19 cellular contexts compared by ENCODE assay signal in genomic region chr10:43998021-43998809, GRCh38.
A peak's percentile ranks its signal among the peaks of the same experiment; 100 is the strongest.
DNase-seq lines count a peak whose midpoint lies in the region; ATAC-seq, FAIRE-seq and TF ChIP-seq lines count a peak whose summit lies in the region.
"Had no signal": no experiment of that assay in that cellular context is flagged by ENCODE, and none has a peak within 500 bp of the region (broad histone marks: within the 10 kb centered on the region; RNA-seq: fewer than 3 reads in every experiment).

No MANE protein-coding gene starts in this region.

- peak overlapping the region; percentile 9 for H3K18ac ChIP-seq in neuronal stem cell (ENCODE audit: low read length)

- DNase-seq in EL (peak; percentile 47), SK-N-DZ (ENCODE audit: low spot score) (peak; percentile 49), fibroblast of pulmonary artery (ENCODE audit: low read depth) (peak; percentile 50), neuronal stem cell (ENCODE audit: low spot score) (no peak), globus pallidus (ENCODE audit: low spot score) (no peak), NCI-H128 (lab: John Stamatoyannopoulos, UW; ENCODE audit: unreplicated experiment) (no peak), small intestine (no peak)
- DNase-seq: activated CD4-positive, alpha-beta memory T cell treated with anti-CD3 and anti-CD28 coated beads for 36 hours; activated T-cell treated with anti-CD3 and anti-CD28 coated beads, Interleukin-2, amount 50 U/mL, for 72 hours; colonic mucosa; lower lobe of right lung; NCI-H1436; stimulated activated naive CD4-positive, alpha-beta T cell had no signal

- H3K4ac ChIP-seq in neuronal stem cell (ENCODE audit: low read length) = no peak overlapping the region

- H3K23ac ChIP-seq in neuronal stem cell (ENCODE audit: low read depth, low read length, poor library complexity) = no peak overlapping the region

- no peak overlapping the region for H3K9ac ChIP-seq in neuronal stem cell (ENCODE audit: low read depth, low read length, poor library complexity)

- H3K79me1 ChIP-seq in neuronal stem cell (ENCODE audit: low read depth, low read length) = no peaks in the 10 kb centered on the region

- no peak overlapping the region for H3K14ac ChIP-seq in neuronal stem cell (ENCODE audit: low read length)

- no peak overlapping the region for H2BK120ac ChIP-seq in neuronal stem cell (ENCODE audit: low read depth, low read length)

- no peak overlapping the region for H2BK5ac ChIP-seq in neuronal stem cell (ENCODE audit: low read length)

- no peak for TF ChIP-seq CTCF in fibroblast of pulmonary artery (IDR thresholded peaks at IDR 0.05; ENCODE audit: low read length, missing control alignments)

- H3K4me2 ChIP-seq in neuronal stem cell (ENCODE audit: insufficient read depth, low read length, poor library complexity, severe bottlenecking) = no peak overlapping the region
- H3K4me2 ChIP-seq: smooth muscle cell had no signal

- no peak overlapping the region for H4K8ac ChIP-seq in neuronal stem cell (ENCODE audit: low read depth, low read length)

- H3K4me1 ChIP-seq in neuronal stem cell (ENCODE audit: control insufficient read depth in 2 of 2, insufficient read depth in 1 of 2, low read depth in 1 of 2, low read length in 2 of 2) = peaks cover 0 to 6% of the 10 kb centered on the region in 2 donors
- peaks cover 0 to 2% of the 10 kb centered on the region in 2 donors for H3K4me1 ChIP-seq in small intestine (ENCODE audit: control insufficient read depth in 2 of 2, insufficient read depth in 1 of 2, low read depth in 1 of 2, low read length in 1 of 2)
- H3K4me1 ChIP-seq: colonic mucosa, HAP-1, vagina had no signal

- H3K4me3 ChIP-seq in fibroblast of pulmonary artery (replicated peaks; ENCODE audit: low read depth, low read length) (no peak overlapping the region), neuronal stem cell (ENCODE audit: low read length in 2 of 2) (no peak overlapping the region), small intestine (ENCODE audit: low read depth in 1 of 2, low read length in 2 of 2) (no peak overlapping the region)
- H3K4me3 ChIP-seq: adrenal gland, colonic mucosa, HAP-1, lower lobe of right lung, smooth muscle cell, vagina had no signal

- H2AFZ ChIP-seq in neuronal stem cell (ENCODE audit: low read length) = no peak overlapping the region

- H3K27me3 ChIP-seq in neuronal stem cell (ENCODE audit: control insufficient read depth in 3 of 3, insufficient read depth in 3 of 3, low read depth in 1 of 3, low read length in 3 of 3) = no peaks in the 10 kb centered on the region
- no peaks in the 10 kb centered on the region for H3K27me3 ChIP-seq in small intestine (ENCODE audit: control insufficient read depth in 2 of 2, insufficient read depth in 2 of 2, low read length in 2 of 2)
- H3K27me3 ChIP-seq: adrenal gland, colonic mucosa, vagina had no signal

- no CpG with 5 or more reads among the region's 4 CpGs for WGBS in neuronal stem cell (ENCODE audit: extremely low coverage in 2 of 2, insufficient read length in 2 of 2, insufficient replicate concordance in 1 of 2), 2 donors
- 63 to 83% (median 72%) methylated on average over 4 of the region's 4 CpGs for WGBS in small intestine, 3 donors

- no peak overlapping the region for H2BK15ac ChIP-seq in neuronal stem cell (ENCODE audit: low read length)

- H3K9me3 ChIP-seq in neuronal stem cell (replicated peaks in 1 of 2; ENCODE audit: control insufficient read depth in 2 of 2, insufficient read depth in 1 of 2, low read depth in 1 of 2, low read length in 2 of 2) (peaks cover 0 to 2% of the 10 kb centered on the region in 2 donors), small intestine (ENCODE audit: control insufficient read depth, low read depth) (no peaks in the 10 kb centered on the region)
- H3K9me3 ChIP-seq: adrenal gland, colonic mucosa, HAP-1, lower lobe of right lung, vagina had no signal

- ATAC-seq in GM21529 (IDR thresholded peaks at IDR 0.05; ENCODE audit: unreplicated experiment) = no peak
- ATAC-seq: activated T-cell treated with anti-CD3 and anti-CD28 coated beads, Interleukin-2, amount 50 U/mL, for 72 hours; esophagus mucosa had no signal

- no peak for FAIRE-seq in small intestine (lab: Jason Lieb, UNC)

- H3K27ac ChIP-seq in neuronal stem cell (replicated peaks; ENCODE audit: low read length) = no peak overlapping the region
- H3K27ac ChIP-seq in small intestine (ENCODE audit: low read depth in 1 of 2, low read length in 1 of 2) = no peak overlapping the region
- H3K27ac ChIP-seq: colonic mucosa, lower lobe of right lung, vagina had no signal

- no peak overlapping the region for H2AK5ac ChIP-seq in neuronal stem cell (ENCODE audit: low read depth, low read length)

- H3K36me3 ChIP-seq in neuronal stem cell (replicated peaks in 1 of 2; ENCODE audit: control insufficient read depth in 2 of 2, insufficient read depth in 2 of 2, low read length in 2 of 2) (no peaks in the 10 kb centered on the region), small intestine (ENCODE audit: control insufficient read depth in 2 of 2, insufficient read depth in 2 of 2, low read length in 2 of 2) (no peaks in the 10 kb centered on the region)
- H3K36me3 ChIP-seq: adrenal gland, colonic mucosa, HAP-1, lower lobe of right lung, vagina had no signal

- H4K91ac ChIP-seq in neuronal stem cell (ENCODE audit: low read depth, low read length, poor library complexity) = no peak overlapping the region

- H2BK12ac ChIP-seq in neuronal stem cell (ENCODE audit: low read length) = no peak overlapping the region

Comparison
In these comparisons a context has a peak if more than half of its experiments do, and no peak if none do; other contexts are left out.
1. DNase-seq: peak in EL (single experiment), SK-N-DZ (single experiment) and fibroblast of pulmonary artery (single experiment); none in neuronal stem cell (single experiment), globus pallidus (single experiment), NCI-H128 (single experiment) and small intestine (single experiment).